35 cellular contexts compared by ENCODE assay signal in genomic region chr9:97396256-97396655, GRCh38.
"Had no signal": no experiment of that assay in that cellular context is flagged by ENCODE, and none has a peak within 500 bp of the region (broad histone marks: within the 10 kb centered on the region; RNA-seq: fewer than 3 reads in every experiment).

No MANE protein-coding gene starts in this region.

- H3K9me3 ChIP-seq: MG63 had no signal

- H3K36me3 ChIP-seq: MG63 had no signal

- H3K9ac ChIP-seq: KMS-11 had no signal

- H3K4me3 ChIP-seq: MG63 had no signal

- H3K27me3 ChIP-seq: MG63 had no signal

- H3K27ac ChIP-seq: KMS-11 had no signal

- DNase-seq: Karpas-422, Kasumi-1, KBM-7, KG1, MG63, MM.1S, MV-4-11, NCI-H1048, NCI-H1092, NCI-H1092 treated with DMSO at 0.1 percent for 48 hours, NCI-H1105, NCI-H1105 treated with DMSO at 0.1 percent for 48 hours, NCI-H1417, NCI-H1417 treated with DMSO at 0.1 percent for 48 hours, NCI-H1436, NCI-H1436 treated with DMSO at 0.1 percent for 48 hours, NCI-H146, NCI-H1694, NCI-H1694 treated with DMSO at 0.1 percent for 48 hours, NCI-H187, NCI-H187 treated with DMSO at 0.1 percent for 48 hours, NCI-H1930, NCI-H2029, NCI-H2029 treated with DMSO at 0.1 percent for 48 hours, NCI-H2081, NCI-H2081 treated with DMSO at 0.1 percent for 48 hours, NCI-H2107, NCI-H2171, NCI-H2171 treated with DMSO at 0.1 percent for 48 hours, NCI-H2227 treated with DMSO at 0.1 percent for 48 hours, NCI-H226, NCI-H345, NCI-H446, NCI-H446 treated with DMSO at 0.1 percent for 48 hours had no signal
